8 cellular contexts compared by ENCODE assay signal in the genomic region with DNA sequence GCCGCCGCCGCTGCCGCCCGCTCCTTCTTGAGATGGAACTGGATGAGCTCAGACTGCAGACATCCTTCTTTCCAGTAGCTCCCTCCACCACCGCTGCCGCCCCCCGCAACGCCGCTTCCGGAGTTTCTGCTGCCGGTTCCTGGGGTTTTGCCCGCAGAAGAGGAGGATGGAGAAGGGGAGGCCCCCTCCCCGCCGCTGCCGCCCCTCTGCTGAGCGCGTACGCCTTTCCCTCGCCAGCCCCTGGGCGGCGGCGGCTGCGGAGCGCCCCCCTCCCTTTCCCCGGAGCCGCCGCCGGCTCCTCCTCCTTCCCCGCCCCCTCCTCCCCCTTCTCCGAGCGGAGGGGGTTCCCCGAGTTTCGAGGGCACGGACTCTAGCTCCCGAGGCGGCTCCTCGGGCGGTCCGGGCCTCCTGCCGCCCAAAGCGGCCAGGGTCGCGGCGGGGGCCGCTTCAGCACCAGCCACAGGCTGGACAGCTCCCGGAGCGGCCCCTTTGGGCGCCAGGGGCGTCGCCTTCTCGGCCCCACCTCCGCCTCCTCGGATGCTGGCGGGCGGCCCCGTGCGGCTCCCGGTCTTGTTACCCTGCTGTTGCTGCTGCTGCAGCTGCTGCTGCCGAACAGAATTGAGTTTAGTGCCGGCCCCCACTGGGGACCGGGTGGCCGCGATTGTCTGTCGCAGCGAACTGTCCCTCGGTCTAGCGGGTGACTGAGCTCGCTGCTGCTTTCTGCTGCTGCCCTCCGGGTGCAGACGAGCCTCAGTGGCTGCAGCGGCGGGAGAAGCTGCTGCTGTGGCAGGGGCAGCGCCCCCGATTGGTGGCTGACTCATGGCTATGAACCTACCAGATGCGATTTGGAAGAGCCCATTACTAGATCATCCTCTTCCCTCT. TPM values are rescaled to one million over a fixed set of nuclear protein-coding genes. Genes with fewer than 3 reads are reported as not detected.
DNase-seq lines count a peak whose midpoint lies in the region; ATAC-seq, FAIRE-seq and TF ChIP-seq lines count a peak whose summit lies in the region.

No MANE protein-coding gene starts in this region.

- intact Hi-C loops in endothelial cell of umbilical vein (cut with micrococcal nuclease), result no loop called here

- TF ChIP-seq POLR2A in endothelial cell of umbilical vein (IDR thresholded peaks at IDR 0.05; ENCODE audit: low read depth, low read length), result no peak

- H2AFZ ChIP-seq in endothelial cell of umbilical vein (ENCODE audit: low read depth, low read length), result peak overlapping the region; percentile 40

- CTCF ChIA-PET in endothelial cell of umbilical vein (lab: Charles Lee), result interaction anchor here (0.5 to 3.0 kb wide), 34 partner anchors 8 to 220 kb away, joined by 3 to 21 read pairs (median 4); a partner anchor contains a TSS

- DNase-seq in BE2C (peak; percentile 85), GM19239 (ENCODE audit: insufficient read length, low spot score) (peak; percentile 50), NCI-H526 (lab: John Stamatoyannopoulos, UW) (peak; percentile 76 to 85), endothelial cell of umbilical vein (ENCODE audit: low read depth, low spot score) (peak; percentile 19)
- DNase-seq in activated CD8-positive, alpha-beta memory T cell treated with anti-CD3 and anti-CD28 coated beads, Interleukin-2, amount 50 U/mL, for 24 hours (ENCODE audit: extremely low read depth), result peak; percentile 26
- peak; percentile 32 to 48 for DNase-seq in stimulated activated CD8-positive, alpha-beta memory T cell treated with anti-CD3 and anti-CD28 coated beads, Interleukin-7, amount 100 ng/mL, for 1 hour (ENCODE audit: low read depth in 2 of 2)

- H3K9me3 ChIP-seq in BE2C (no peaks in the 10 kb centered on the region), endothelial cell of umbilical vein (replicated peaks; ENCODE audit: control insufficient read depth, insufficient read depth, low read length) (no peaks in the 10 kb centered on the region), mononuclear cell (ENCODE audit: low read depth, low read length) (no peaks in the 10 kb centered on the region)

- dilution Hi-C loops in endothelial cell of umbilical vein (cut with MboI; ENCODE audit: extremely low pct_ligation_motif_present, low sequenced_read_pairs), result no loop called here

- POLR2A ChIA-PET in endothelial cell of umbilical vein (lab: Charles Lee), result no interaction called here

- peaks cover 44% of the 10 kb centered on the region for H3K36me3 ChIP-seq in BE2C
- H3K36me3 ChIP-seq in endothelial cell of umbilical vein (ENCODE audit: control insufficient read depth in 2 of 2, extremely low read depth in 1 of 2, insufficient read depth in 2 of 2, low read length in 2 of 2), result no peaks in the 10 kb centered on the region

- peak; percentile 77 for ATAC-seq in HG03354 (IDR thresholded peaks at IDR 0.05; ENCODE audit: poor library complexity, severe bottlenecking, unreplicated experiment)

- TF ChIP-seq CTCF in BE2C (IDR thresholded peaks at IDR 0.05; ENCODE audit: low read depth, low read length) (no peak), endothelial cell of umbilical vein (IDR thresholded peaks at IDR 0.05; ENCODE audit: extremely low read depth in 1 of 2, insufficient read depth in 1 of 2, low read depth in 1 of 2, low read length in 2 of 2) (no peak)

- no peaks in the 10 kb centered on the region for H4K20me1 ChIP-seq in endothelial cell of umbilical vein (replicated peaks; ENCODE audit: control insufficient read depth, extremely low read depth, insufficient read depth, low read length)

- H3K9ac ChIP-seq in endothelial cell of umbilical vein (replicated peaks; ENCODE audit: extremely low read depth, insufficient read depth, low read length), result no peak overlapping the region

- no TSS peak for BruUV-seq in endothelial cell of umbilical vein (replicated peaks; lab: Mats Ljungman, UMichigan)

- H3K27me3 ChIP-seq in BE2C (no peaks in the 10 kb centered on the region), endothelial cell of umbilical vein (ENCODE audit: control insufficient read depth in 2 of 2, insufficient read depth in 2 of 2, low read length in 2 of 2) (peaks cover 34 to 68% of the 10 kb centered on the region in 2 experiments), mononuclear cell (ENCODE audit: insufficient read depth, low read length) (peaks cover 83% of the 10 kb centered on the region)

- FAIRE-seq in GM19239 (lab: Jason Lieb, UNC) (peak; percentile 35), endothelial cell of umbilical vein (lab: Jason Lieb, UNC) (no peak)

- peak overlapping the region; percentile 43 for H3K4me2 ChIP-seq in endothelial cell of umbilical vein (ENCODE audit: insufficient read depth, low read length)

- H3K9me1 ChIP-seq in endothelial cell of umbilical vein (replicated peaks; ENCODE audit: control insufficient read depth, extremely low read depth, insufficient read depth, low read length), result no peaks in the 10 kb centered on the region

- H3K4me1 ChIP-seq in BE2C, result peaks cover 6% of the 10 kb centered on the region
- peaks cover 15% of the 10 kb centered on the region for H3K4me1 ChIP-seq in endothelial cell of umbilical vein (ENCODE audit: control insufficient read depth, extremely low read depth, insufficient read depth, low read length)
- H3K4me1 ChIP-seq in mononuclear cell (ENCODE audit: insufficient read depth, low read length), result peaks cover 31% of the 10 kb centered on the region

- H3K27ac ChIP-seq in endothelial cell of umbilical vein (ENCODE audit: insufficient read depth, low read depth, low read length), result no peak overlapping the region

- H3K79me2 ChIP-seq in endothelial cell of umbilical vein (ENCODE audit: control insufficient read depth, insufficient read depth, low read length), result no peaks in the 10 kb centered on the region

- peak overlapping the region; percentile 99 for H3K4me3 ChIP-seq in BE2C (ENCODE audit: low read depth, low read length)
- peak overlapping the region; percentile 9 to 36 (median 19) for H3K4me3 ChIP-seq in endothelial cell of umbilical vein (replicated peaks in 1 of 3; ENCODE audit: insufficient read depth in 1 of 3, low read depth in 1 of 3, low read length in 3 of 3)
- peak overlapping the region; percentile 39 for H3K4me3 ChIP-seq in mononuclear cell (ENCODE audit: low read length)

TF ChIP-seq in endothelial cell of umbilical vein, 7 proteins besides CTCF, POLR2A, EP300 and RAD21:
- no peak for TF ChIP-seq EZH2 (IDR thresholded peaks at IDR 0.05; ENCODE audit: borderline replicate concordance, low read depth, low read length, severe bottlenecking)
- no peak for TF ChIP-seq MYC (IDR thresholded peaks at IDR 0.05; ENCODE audit: low read depth, low read length)

RNA-seq across cellular contexts. Expression of a gene that starts 56.8 kb away (rescaled TPM):
- polyA plus RNA-seq in BE2C (2012; ENCODE audit: insufficient read depth, insufficient read length, low read depth), result 33.3 TPM
- total RNA-seq in endothelial cell of umbilical vein (not detected in 2 replicates), mononuclear cell (1.0 TPM)
- polyA plus RNA-seq in endothelial cell of umbilical vein, result not detected in 2 replicates
- not detected in 2 replicates for polyA plus RNA-seq in endothelial cell of umbilical vein (2011; cell fraction: cytosol; rRNA removed)
- polyA plus RNA-seq in endothelial cell of umbilical vein (2011; cell fraction: nucleus; rRNA removed), result not detected in 2 replicates
- not detected in 2 replicates for polyA plus RNA-seq in endothelial cell of umbilical vein (2012)
- polyA minus RNA-seq in endothelial cell of umbilical vein, result not detected in 2 replicates
- not detected for polyA minus RNA-seq in endothelial cell of umbilical vein (2011; cell fraction: cytosol; rRNA and poly(A)+ RNA removed)
- polyA minus RNA-seq in endothelial cell of umbilical vein (2011; cell fraction: nucleus; rRNA and poly(A)+ RNA removed), result not detected in 2 replicates

Comparison
In these comparisons a context has a peak if more than half of its experiments do, and no peak if none do; other contexts are left out.
1. DNase-seq: peak in every context shown above with its lines; median percentile 85 in BE2C; 80 in NCI-H526; 50 in GM19239; 40 in stimulated activated CD8-positive, alpha-beta memory T cell treated with anti-CD3 and anti-CD28 coated beads, Interleukin-7, amount 100 ng/mL, for 1 hour; 26 in activated CD8-positive, alpha-beta memory T cell treated with anti-CD3 and anti-CD28 coated beads, Interleukin-2, amount 50 U/mL, for 24 hours; 19 in endothelial cell of umbilical vein.
2. H3K4me3 ChIP-seq: peak in every context shown above with its lines; median percentile 99 in BE2C; 39 in mononuclear cell; 19 in endothelial cell of umbilical vein.